Comparison of ENCODE assay signal across 9 cellular contexts in the genomic region with DNA sequence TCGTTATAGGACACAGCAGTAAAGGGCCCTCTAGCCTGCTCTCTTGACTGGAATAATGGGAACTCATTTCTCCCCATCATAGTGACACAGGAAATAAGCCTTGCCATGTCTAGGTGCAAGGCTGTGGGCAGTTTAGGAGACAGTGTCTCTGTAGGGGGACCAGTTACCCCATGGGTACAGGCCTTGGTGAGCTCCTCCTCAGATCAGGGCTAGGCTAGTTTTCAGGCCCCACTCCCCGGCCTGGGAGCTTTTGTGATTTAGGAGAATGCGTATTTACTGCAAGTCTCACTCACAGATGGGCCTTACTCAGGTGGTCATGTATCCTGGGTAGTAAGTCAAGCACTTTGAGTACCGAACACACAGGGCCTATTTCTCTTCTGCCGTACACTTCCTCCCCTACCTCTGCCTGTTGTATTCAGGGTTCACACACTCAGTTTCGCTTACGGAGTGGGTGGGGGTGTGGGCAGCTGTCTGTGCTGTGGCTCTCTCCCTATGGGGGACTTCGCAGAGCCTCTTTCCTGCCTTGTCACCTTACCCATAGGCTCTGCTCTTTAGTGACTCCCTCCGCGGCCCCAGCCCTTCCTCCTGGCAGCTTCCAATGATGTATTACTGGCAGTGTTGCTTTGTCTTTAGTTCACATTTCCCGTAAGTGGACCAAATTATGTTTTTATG. TPM values are rescaled to one million over a fixed set of nuclear protein-coding genes. Genes with fewer than 3 reads are reported as not detected.
DNase-seq lines count a peak whose midpoint lies in the region; ATAC-seq, FAIRE-seq and TF ChIP-seq lines count a peak whose summit lies in the region.
"Had no signal": no experiment of that assay in that cellular context is flagged by ENCODE, and none has a peak within 500 bp of the region (broad histone marks: within the 10 kb centered on the region; RNA-seq: fewer than 3 reads in every experiment).

No MANE protein-coding gene starts in this region.

- CTCF ChIA-PET in activated CD8-positive, alpha-beta T cell treated with anti-CD3 and anti-CD28 coated beads, Interleukin-2, amount 10 ng/mL, durations not matched to agents 7 days and 5 days (lab: Charles Lee): interaction anchor here (0.7 kb wide), 1 partner anchor 33 kb away, joined by 3 read pairs; no protein-coding TSS in a partner anchor

- H3K9me3 ChIP-seq in left lung: no peaks in the 10 kb centered on the region

- H3K4me1 ChIP-seq in left lung: peaks cover 0 to 63% of the 10 kb centered on the region in 2 donors

- H3K27me3 Mint-ChIP-seq in CD14-positive monocyte (ENCODE audit: low read depth in 3 of 3): peaks cover 0 to 1% (median 0%) of the 10 kb centered on the region in 3 donors
- H3K27me3 Mint-ChIP-seq in activated CD8-positive, alpha-beta T cell treated with anti-CD3 and anti-CD28 coated beads, Interleukin-2, amount 10 ng/mL, durations not matched to agents 7 days and 5 days (ENCODE audit: low read depth): no peaks in the 10 kb centered on the region
- H3K27me3 Mint-ChIP-seq in stimulated activated memory B cell treated with anti-CD40 and anti-IgM and Interleukin-4, amounts not matched to agents 10 μg/mL and 1 μg/mL and 100 μg/mL, for 72 hours: no peaks in the 10 kb centered on the region

- ATAC-seq in HG02623 (IDR thresholded peaks at IDR 0.05; ENCODE audit: unreplicated experiment) (peak; percentile 83), left lung (peak; percentile 28)
- peak; percentile 98 for ATAC-seq in activated CD8-positive, alpha-beta T cell treated with anti-CD3 and anti-CD28 coated beads, Interleukin-2, amount 10 ng/mL, durations not matched to agents 7 days and 5 days
- peak; percentile 83 for ATAC-seq in stimulated activated memory B cell treated with anti-CD40 and anti-IgM and Interleukin-4, amounts not matched to agents 10 μg/mL and 1 μg/mL and 100 μg/mL, for 72 hours

- H3K36me3 Mint-ChIP-seq in CD14-positive monocyte: peaks cover 11 to 34% of the 10 kb centered on the region in 2 donors
- H3K36me3 Mint-ChIP-seq in activated CD8-positive, alpha-beta T cell treated with anti-CD3 and anti-CD28 coated beads, Interleukin-2, amount 10 ng/mL, durations not matched to agents 7 days and 5 days (ENCODE audit: low read depth): peaks cover 14% of the 10 kb centered on the region
- peaks cover 18% of the 10 kb centered on the region for H3K36me3 Mint-ChIP-seq in stimulated activated memory B cell treated with anti-CD40 and anti-IgM and Interleukin-4, amounts not matched to agents 10 μg/mL and 1 μg/mL and 100 μg/mL, for 72 hours

- no peak overlapping the region for H3K4me3 ChIP-seq in left lung
- H3K4me3 ChIP-seq: SK-N-MC had no signal

- H3K27me3 ChIP-seq in left lung: no peaks in the 10 kb centered on the region

- H3K36me3 ChIP-seq in left lung: peaks cover 0 to 15% of the 10 kb centered on the region in 2 donors

- H3K4me1 Mint-ChIP-seq in CD14-positive monocyte: peaks cover 46% of the 10 kb centered on the region
- H3K4me1 Mint-ChIP-seq in activated CD8-positive, alpha-beta T cell treated with anti-CD3 and anti-CD28 coated beads, Interleukin-2, amount 10 ng/mL, durations not matched to agents 7 days and 5 days (ENCODE audit: low read depth): peaks cover 51% of the 10 kb centered on the region
- H3K4me1 Mint-ChIP-seq in stimulated activated memory B cell treated with anti-CD40 and anti-IgM and Interleukin-4, amounts not matched to agents 10 μg/mL and 1 μg/mL and 100 μg/mL, for 72 hours: peaks cover 66% of the 10 kb centered on the region

- H3K4me3 Mint-ChIP-seq in CD14-positive monocyte: no peak overlapping the region
- peak overlapping the region; percentile 27 for H3K4me3 Mint-ChIP-seq in activated CD8-positive, alpha-beta T cell treated with anti-CD3 and anti-CD28 coated beads, Interleukin-2, amount 10 ng/mL, durations not matched to agents 7 days and 5 days
- peak overlapping the region; percentile 2 for H3K4me3 Mint-ChIP-seq in stimulated activated memory B cell treated with anti-CD40 and anti-IgM and Interleukin-4, amounts not matched to agents 10 μg/mL and 1 μg/mL and 100 μg/mL, for 72 hours

- intact Hi-C loops in CD14-positive monocyte (cut with micrococcal nuclease): no loop called here
- intact Hi-C loops in left lung (cut with DNase I): no loop called here

- H3K9me3 Mint-ChIP-seq in CD14-positive monocyte: peaks cover 0 to 3% (median 0%) of the 10 kb centered on the region in 7 donors
- no peaks in the 10 kb centered on the region for H3K9me3 Mint-ChIP-seq in activated CD8-positive, alpha-beta T cell treated with anti-CD3 and anti-CD28 coated beads, Interleukin-2, amount 10 ng/mL, durations not matched to agents 7 days and 5 days (ENCODE audit: insufficient read depth)
- peaks cover 3% of the 10 kb centered on the region for H3K9me3 Mint-ChIP-seq in stimulated activated memory B cell treated with anti-CD40 and anti-IgM and Interleukin-4, amounts not matched to agents 10 μg/mL and 1 μg/mL and 100 μg/mL, for 72 hours

- no peak for FAIRE-seq in HTR-8/SVneo (lab: Jason Lieb, UNC)

- DNase-seq in CD14-positive monocyte (ENCODE audit: low spot score): no peak
- peak; percentile 84 for DNase-seq in activated CD8-positive, alpha-beta T cell treated with anti-CD3 and anti-CD28 coated beads, Interleukin-2, amount 10 ng/mL, durations not matched to agents 7 days and 5 days
- no peak for DNase-seq in left lung
- no peak for DNase-seq in NCI-H1092 treated with DMSO at 0.1 percent for 48 hours (lab: John Stamatoyannopoulos, UW)
- no peak for DNase-seq in HTR-8/SVneo (ENCODE audit: insufficient read length, low spot score)
- no peak for DNase-seq in DMS79 treated with DMSO at 0.1 percent for 48 hours (lab: John Stamatoyannopoulos, UW)

- H3K27ac ChIP-seq in left lung: peak overlapping the region in 1 of 2 donors; percentile 5
- H3K27ac ChIP-seq: SK-N-MC had no signal

- POLR2A ChIA-PET in activated CD8-positive, alpha-beta T cell treated with anti-CD3 and anti-CD28 coated beads, Interleukin-2, amount 10 ng/mL, durations not matched to agents 7 days and 5 days (lab: Charles Lee): interaction anchor here (0.9 to 1.5 kb wide), 6 partner anchors 10 to 562 kb away, joined by 3 to 7 read pairs (median 4); a partner anchor contains a TSS

- TF ChIP-seq CTCF in CD14-positive monocyte (IDR thresholded peaks at IDR 0.05) (no peak), left lung (IDR thresholded peaks at IDR 0.05) (no peak)

- H3K27ac Mint-ChIP-seq in CD14-positive monocyte: peak overlapping the region in 4 of 7 donors; percentile 5 to 76 (median 51)
- H3K27ac Mint-ChIP-seq in activated CD8-positive, alpha-beta T cell treated with anti-CD3 and anti-CD28 coated beads, Interleukin-2, amount 10 ng/mL, durations not matched to agents 7 days and 5 days: peak overlapping the region; percentile 69
- H3K27ac Mint-ChIP-seq in stimulated activated memory B cell treated with anti-CD40 and anti-IgM and Interleukin-4, amounts not matched to agents 10 μg/mL and 1 μg/mL and 100 μg/mL, for 72 hours: peak overlapping the region; percentile 31

RNA-seq across cellular contexts. Expression of a gene that starts 34.2 kb away (rescaled TPM):
- polyA plus RNA-seq in CD14-positive monocyte: under 1 TPM; 0.66 to 0.82 TPM
- 10 to 100 TPM; 31.9 to 33.0 TPM for total RNA-seq in activated CD8-positive, alpha-beta T cell treated with anti-CD3 and anti-CD28 coated beads, Interleukin-2, amount 10 ng/mL, durations not matched to agents 7 days and 5 days
- total RNA-seq in left lung: 10 to 100 TPM; 22.3 to 25.2 TPM

Comparison
In these comparisons a context has a peak if more than half of its experiments do, and no peak if none do; other contexts are left out.
1. H3K4me3 Mint-ChIP-seq: peak in activated CD8-positive, alpha-beta T cell treated with anti-CD3 and anti-CD28 coated beads, Interleukin-2, amount 10 ng/mL, durations not matched to agents 7 days and 5 days (single experiment) and stimulated activated memory B cell treated with anti-CD40 and anti-IgM and Interleukin-4, amounts not matched to agents 10 μg/mL and 1 μg/mL and 100 μg/mL, for 72 hours (single experiment); none in CD14-positive monocyte (0 of 2).
2. ATAC-seq: peak in every context shown above with its lines; median percentile 98 in activated CD8-positive, alpha-beta T cell treated with anti-CD3 and anti-CD28 coated beads, Interleukin-2, amount 10 ng/mL, durations not matched to agents 7 days and 5 days; 83 in HG02623; 83 in stimulated activated memory B cell treated with anti-CD40 and anti-IgM and Interleukin-4, amounts not matched to agents 10 μg/mL and 1 μg/mL and 100 μg/mL, for 72 hours; 28 in left lung.
3. Peak in every context shown above with its lines, with median percentiles within 50 percentile points of each other: H3K27ac Mint-ChIP-seq.